ENCODE assay signal across 11 cellular contexts in genomic region chr4:151012376-151012775, GRCh38. TPM values are rescaled to one million over a fixed set of nuclear protein-coding genes. Genes with fewer than 3 reads are reported as not detected.
DNase-seq lines count a peak whose midpoint lies in the region; ATAC-seq and TF ChIP-seq lines count a peak whose summit lies in the region.
"Had no signal": no experiment of that assay in that cellular context is flagged by ENCODE, and none has a peak within 500 bp of the region (broad histone marks: within the 10 kb centered on the region; RNA-seq: fewer than 3 reads in every experiment).

No MANE protein-coding gene starts in this region.

- H3K27me3 Mint-ChIP-seq in Calu3 (ENCODE audit: unreplicated experiment) (no peaks in the 10 kb centered on the region), naive B cell (no peaks in the 10 kb centered on the region)
- H3K27me3 Mint-ChIP-seq in activated naive CD8-positive, alpha-beta T cell treated with anti-CD3 and anti-CD28 coated beads, Interleukin-2, amount 50 U/mL, for 24 hours, result no peaks in the 10 kb centered on the region

- H3K4me3 Mint-ChIP-seq in Calu3 (ENCODE audit: low read depth, unreplicated experiment), result peak overlapping the region; percentile 85
- H3K4me3 Mint-ChIP-seq in activated naive CD8-positive, alpha-beta T cell treated with anti-CD3 and anti-CD28 coated beads, Interleukin-2, amount 50 U/mL, for 24 hours, result peak overlapping the region; percentile 98
- peak overlapping the region; percentile 36 to 100 (median 82) for H3K4me3 Mint-ChIP-seq in naive B cell

- no peaks in the 10 kb centered on the region for H3K9me3 ChIP-seq in HUES64 (ENCODE audit: insufficient read depth, low read depth, low read length)

- H3K27me3 ChIP-seq in HUES64 (ENCODE audit: insufficient read depth, low read length), result no peaks in the 10 kb centered on the region

- H3K4me1 ChIP-seq in HUES64 (ENCODE audit: insufficient read depth, low read length), result peaks cover 16% of the 10 kb centered on the region; the same call in 1 of the 2 replicates

- no peak overlapping the region for H3K9ac ChIP-seq in HUES64 (ENCODE audit: low read depth, low read length)

- no peak for TF ChIP-seq CTCF in Calu3 (IDR thresholded peaks at IDR 0.05; ENCODE audit: unreplicated experiment)

- no peak for DNase-seq in Calu3
- DNase-seq in activated naive CD8-positive, alpha-beta T cell treated with anti-CD3 and anti-CD28 coated beads, Interleukin-2, amount 50 U/mL, for 24 hours, result no peak
- DNase-seq in naive B cell, result no peak
- DNase-seq in DMS53 (lab: John Stamatoyannopoulos, UW), result no peak
- DNase-seq in CD1c-positive myeloid dendritic cell (ENCODE audit: extremely low spot score), result no peak
- DNase-seq: DMS79; IMR-90; NCI-H2227 treated with DMSO at 0.1 percent for 48 hours; stimulated activated CD4-positive, alpha-beta T cell treated with anti-CD3 and anti-CD28 coated beads, Interleukin-1b, Interleukin-23, amount 100 ng/mL, for 48 hours had no signal

- 85% methylated on average over 2 of the region's 2 CpGs for WGBS in HUES64

- H3K4me3 ChIP-seq in HUES64 (ENCODE audit: low read length), result peak overlapping the region; percentile 89

- H3K27ac Mint-ChIP-seq in Calu3 (ENCODE audit: unreplicated experiment), result no peak overlapping the region
- H3K27ac Mint-ChIP-seq in activated naive CD8-positive, alpha-beta T cell treated with anti-CD3 and anti-CD28 coated beads, Interleukin-2, amount 50 U/mL, for 24 hours, result no peak overlapping the region
- H3K27ac Mint-ChIP-seq in naive B cell, result peak overlapping the region in 2 of 6 donors; percentile 6 to 72

- ATAC-seq in activated naive CD8-positive, alpha-beta T cell treated with anti-CD3 and anti-CD28 coated beads, Interleukin-2, amount 50 U/mL, for 24 hours, result no peak
- ATAC-seq in naive B cell (ENCODE audit: low read depth in 2 of 2), result no peak
- ATAC-seq in HG02884 (IDR thresholded peaks at IDR 0.05; ENCODE audit: unreplicated experiment), result no peak

- intact Hi-C loops in Calu3 (cut with micrococcal nuclease; ENCODE audit: unreplicated experiment), result no loop called here

- BruUV-seq in Calu3 (replicated peaks; lab: Mats Ljungman, UMichigan), result no TSS peak

- H3K4me1 Mint-ChIP-seq in Calu3 (ENCODE audit: low read depth, unreplicated experiment), result no peaks in the 10 kb centered on the region
- peaks cover 31% of the 10 kb centered on the region for H3K4me1 Mint-ChIP-seq in activated naive CD8-positive, alpha-beta T cell treated with anti-CD3 and anti-CD28 coated beads, Interleukin-2, amount 50 U/mL, for 24 hours
- H3K4me1 Mint-ChIP-seq in naive B cell, result peaks cover 24 to 50% (median 31%) of the 10 kb centered on the region in 3 donors

- H3K9me3 Mint-ChIP-seq in Calu3 (ENCODE audit: low read depth, unreplicated experiment), result no peaks in the 10 kb centered on the region
- H3K9me3 Mint-ChIP-seq in activated naive CD8-positive, alpha-beta T cell treated with anti-CD3 and anti-CD28 coated beads, Interleukin-2, amount 50 U/mL, for 24 hours, result no peaks in the 10 kb centered on the region
- no peaks in the 10 kb centered on the region for H3K9me3 Mint-ChIP-seq in naive B cell

- H3K36me3 Mint-ChIP-seq in Calu3 (ENCODE audit: insufficient read depth, unreplicated experiment) (peaks cover 44% of the 10 kb centered on the region), naive B cell (peaks cover 0 to 7% of the 10 kb centered on the region in 2 donors)
- peaks cover 26% of the 10 kb centered on the region for H3K36me3 Mint-ChIP-seq in activated naive CD8-positive, alpha-beta T cell treated with anti-CD3 and anti-CD28 coated beads, Interleukin-2, amount 50 U/mL, for 24 hours (ENCODE audit: low read depth)

- no peak overlapping the region for H3K27ac ChIP-seq in HUES64 (ENCODE audit: low read depth, low read length)

- CTCF ChIA-PET in Calu3 (lab: Charles Lee), result interaction anchor here (1.1 kb wide), 1 partner anchor 35 kb away, joined by 5 read pairs; no protein-coding TSS in a partner anchor

- H3K36me3 ChIP-seq in HUES64 (ENCODE audit: insufficient read depth, low read length), result peaks cover 6% of the 10 kb centered on the region; the same call in 1 of the 2 replicates

RNA-seq across cellular contexts. Expression of gene LRBA, which starts 2.7 kb away (rescaled TPM):
- 42.7 and 49.0 TPM in 2 replicates for total RNA-seq in Calu3 (2022)
- polyA plus RNA-seq in HUES64 (2013, experiment 1 of 2), result 28.2 TPM
- 29.5 TPM for polyA plus RNA-seq in HUES64 (2013, experiment 2 of 2)
- 10 to 100 TPM; 18.0 to 25.7 (median 19.6) TPM for polyA plus RNA-seq in naive B cell (ENCODE audit: low read depth in 6 of 6)
